1 cellular context compared by ENCODE assay signal in the genomic region with DNA sequence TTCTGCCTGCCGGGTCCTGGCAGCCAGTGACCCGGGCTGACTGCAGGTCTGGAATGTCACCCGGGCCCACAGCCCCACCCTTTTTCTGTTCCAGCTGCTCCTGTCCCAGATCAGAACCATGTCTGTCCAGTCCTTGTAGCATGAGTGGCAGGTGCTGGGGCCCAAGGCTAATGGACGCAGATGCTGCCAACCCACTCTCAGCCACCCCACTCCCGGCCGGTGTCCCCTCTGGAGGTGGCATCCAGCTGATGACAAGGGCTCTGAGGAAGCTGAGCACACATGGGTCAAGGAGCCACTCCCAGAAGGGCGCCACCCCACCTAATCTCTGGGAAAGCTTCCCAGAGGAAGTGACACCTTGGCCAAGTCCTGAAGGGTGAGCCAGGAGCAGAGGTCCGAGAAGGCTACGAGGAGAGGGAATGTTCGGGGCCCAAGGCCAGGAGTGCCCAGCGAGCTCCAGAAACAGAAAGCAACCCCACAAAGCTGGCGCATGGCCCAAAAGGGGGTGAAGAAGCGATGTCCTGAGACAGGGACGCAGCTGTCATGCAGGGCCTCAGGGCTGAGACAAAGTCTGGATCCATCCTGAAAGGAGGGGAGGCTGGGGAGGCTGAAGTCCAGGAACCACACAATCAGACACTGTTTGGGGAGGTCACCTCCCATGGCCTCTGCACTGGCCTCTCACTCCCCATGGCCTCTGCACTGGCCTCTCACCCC.
TF ChIP-seq lines count a peak whose summit lies in the region.

No MANE protein-coding gene starts in this region.

TF ChIP-seq in HepG2, 621 proteins besides CTCF, POLR2A, EP300 and RAD21 (continued from another document and continues in another):
- TF ChIP-seq, protein P1, sequence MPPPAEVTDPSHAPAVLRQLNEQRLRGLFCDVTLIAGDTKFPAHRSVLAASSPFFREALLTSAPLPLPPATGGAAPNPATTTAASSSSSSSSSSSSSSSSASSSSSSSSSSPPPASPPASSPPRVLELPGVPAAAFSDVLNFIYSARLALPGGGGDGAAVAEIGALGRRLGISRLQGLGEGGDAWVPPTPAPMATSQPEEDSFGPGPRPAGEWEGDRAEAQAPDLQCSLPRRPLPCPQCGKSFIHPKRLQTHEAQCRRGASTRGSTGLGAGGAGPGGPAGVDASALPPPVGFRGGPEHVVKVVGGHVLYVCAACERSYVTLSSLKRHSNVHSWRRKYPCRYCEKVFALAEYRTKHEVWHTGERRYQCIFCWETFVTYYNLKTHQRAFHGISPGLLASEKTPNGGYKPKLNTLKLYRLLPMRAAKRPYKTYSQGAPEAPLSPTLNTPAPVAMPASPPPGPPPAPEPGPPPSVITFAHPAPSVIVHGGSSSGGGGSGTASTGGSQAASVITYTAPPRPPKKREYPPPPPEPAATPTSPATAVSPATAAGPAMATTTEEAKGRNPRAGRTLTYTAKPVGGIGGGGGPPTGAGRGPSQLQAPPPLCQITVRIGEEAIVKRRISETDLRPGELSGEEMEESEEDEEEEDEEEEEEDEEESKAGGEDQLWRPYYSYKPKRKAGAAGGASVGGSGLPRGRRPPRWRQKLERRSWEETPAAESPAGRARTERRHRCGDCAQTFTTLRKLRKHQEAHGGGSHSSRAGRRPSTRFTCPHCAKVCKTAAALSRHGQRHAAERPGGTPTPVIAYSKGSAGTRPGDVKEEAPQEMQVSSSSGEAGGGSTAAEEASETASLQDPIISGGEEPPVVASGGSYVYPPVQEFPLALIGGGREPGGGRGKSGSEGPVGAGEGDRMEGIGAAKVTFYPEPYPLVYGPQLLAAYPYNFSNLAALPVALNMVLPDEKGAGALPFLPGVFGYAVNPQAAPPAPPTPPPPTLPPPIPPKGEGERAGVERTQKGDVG (CRISPR knock-in tag; IDR thresholded peaks at IDR 0.05; ENCODE audit: borderline replicate concordance), result no peak
- TF ChIP-seq ZBTB21 (CRISPR knock-in tag; IDR thresholded peaks at IDR 0.05) (no peak), ZNF207 (IDR thresholded peaks at IDR 0.05; ENCODE audit: borderline replicate concordance) (no peak), KDM2A (CRISPR knock-in tag; IDR thresholded peaks at IDR 0.05; ENCODE audit: borderline replicate concordance, low read depth) (no peak), SAFB2 (CRISPR knock-in tag; IDR thresholded peaks at IDR 0.05; ENCODE audit: borderline replicate concordance, low read depth) (no peak), CC2D1A (CRISPR knock-in tag; IDR thresholded peaks at IDR 0.05) (no peak), ZFP41 (CRISPR knock-in tag; IDR thresholded peaks at IDR 0.05; ENCODE audit: borderline replicate concordance) (no peak), FOXO1 (CRISPR knock-in tag; IDR thresholded peaks at IDR 0.05) (0 out of 2 replicates have a peak, but pooled peaks have one; percentile 12), ZNF225 (CRISPR knock-in tag; IDR thresholded peaks at IDR 0.05) (no peak), SCMH1 (CRISPR knock-in tag; IDR thresholded peaks at IDR 0.05; ENCODE audit: borderline replicate concordance) (no peak), PHF20 (CRISPR knock-in tag; IDR thresholded peaks at IDR 0.05) (no peak), ZNF83 (CRISPR knock-in tag; IDR thresholded peaks at IDR 0.05; ENCODE audit: borderline replicate concordance) (no peak), ISX (CRISPR knock-in tag; conservative IDR thresholded peaks at IDR 0.05) (no peak), RXRA (CRISPR knock-in tag; IDR thresholded peaks at IDR 0.05) (no peak; the same call in 1 of the 2 replicates), CHD4 (IDR thresholded peaks at IDR 0.05; ENCODE audit: borderline replicate concordance, low read length) (no peak), ZNF44 (CRISPR knock-in tag; IDR thresholded peaks at IDR 0.05) (no peak), ZNF792 (CRISPR knock-in tag; IDR thresholded peaks at IDR 0.05) (no peak), ZNF619 (CRISPR knock-in tag; IDR thresholded peaks at IDR 0.05) (no peak), ZNF766 (CRISPR knock-in tag; IDR thresholded peaks at IDR 0.05; ENCODE audit: borderline replicate concordance) (no peak), HNF4A (CRISPR knock-in tag; IDR thresholded peaks at IDR 0.05) (peak; percentile 74), ZBTB3 (CRISPR knock-in tag; IDR thresholded peaks at IDR 0.05; ENCODE audit: borderline replicate concordance, low read depth) (no peak), TGIF2 (CRISPR knock-in tag; IDR thresholded peaks at IDR 0.05) (no peak), SMYD3 (CRISPR knock-in tag; IDR thresholded peaks at IDR 0.05) (no peak), PAF1 (CRISPR knock-in tag; IDR thresholded peaks at IDR 0.05) (no peak), NR2F1 (CRISPR knock-in tag; IDR thresholded peaks at IDR 0.05) (no peak), FOXM1 (CRISPR knock-in tag; IDR thresholded peaks at IDR 0.05) (no peak), GTF3A (CRISPR knock-in tag; conservative IDR thresholded peaks at IDR 0.05) (no peak), RELA (CRISPR knock-in tag; IDR thresholded peaks at IDR 0.05) (no peak), MTA3 (CRISPR knock-in tag; IDR thresholded peaks at IDR 0.05) (no peak), ZNF232 (CRISPR knock-in tag; IDR thresholded peaks at IDR 0.05; ENCODE audit: borderline replicate concordance) (no peak), ZEB1 (IDR thresholded peaks at IDR 0.05; ENCODE audit: insufficient replicate concordance, low read depth) (no peak), RFX1 (IDR thresholded peaks at IDR 0.05) (no peak), ERF (CRISPR knock-in tag; IDR thresholded peaks at IDR 0.05) (no peak), TBP (CRISPR knock-in tag; IDR thresholded peaks at IDR 0.05) (no peak), SMC3 (IDR thresholded peaks at IDR 0.05; ENCODE audit: low read length) (no peak), ELF1 (CRISPR knock-in tag; IDR thresholded peaks at IDR 0.05) (no peak), SYNCRIP (IDR thresholded peaks at IDR 0.05; ENCODE audit: insufficient read depth, low read depth, low read length) (no peak), FIP1L1 (IDR thresholded peaks at IDR 0.05; ENCODE audit: borderline replicate concordance, insufficient read depth, low read depth, low read length) (no peak), GLI4 (CRISPR knock-in tag; IDR thresholded peaks at IDR 0.05; ENCODE audit: borderline replicate concordance) (no peak), ETV6 (CRISPR knock-in tag; conservative IDR thresholded peaks at IDR 0.05) (no peak), CBX5 (CRISPR knock-in tag; IDR thresholded peaks at IDR 0.05; ENCODE audit: borderline replicate concordance) (no peak), SAP130 (CRISPR knock-in tag; IDR thresholded peaks at IDR 0.05; ENCODE audit: low read depth) (peak; percentile 47), IRX3 (CRISPR knock-in tag; IDR thresholded peaks at IDR 0.05; ENCODE audit: borderline replicate concordance, low read depth) (no peak), DNMT3B (CRISPR knock-in tag; conservative IDR thresholded peaks at IDR 0.05) (no peak), SALL1 (CRISPR knock-in tag; IDR thresholded peaks at IDR 0.05) (no peak; the same call in 1 of the 2 replicates), MAFF (IDR thresholded peaks at IDR 0.05; ENCODE audit: low read depth, low read length) (no peak), SOX13 (IDR thresholded peaks at IDR 0.05) (no peak), SOX13 (CRISPR knock-in tag; conservative IDR thresholded peaks at IDR 0.05 in 1 of 2, IDR thresholded peaks at IDR 0.05 in 1 of 2) (peak in 1 of 2 experiments; percentile 14; a peak in 1 of 4 replicates), ESRRA (CRISPR knock-in tag; IDR thresholded peaks at IDR 0.05; ENCODE audit: low read depth) (no peak), ZNF430 (CRISPR knock-in tag; IDR thresholded peaks at IDR 0.05) (no peak), KMT2A (CRISPR knock-in tag; IDR thresholded peaks at IDR 0.05) (0 out of 2 replicates have a peak, but pooled peaks have one; percentile 26), ZNF598 (CRISPR knock-in tag; IDR thresholded peaks at IDR 0.05; ENCODE audit: borderline replicate concordance) (no peak), ZIK1 (CRISPR knock-in tag; IDR thresholded peaks at IDR 0.05; ENCODE audit: borderline replicate concordance, low read depth) (no peak)
- TF ChIP-seq, protein P2, sequence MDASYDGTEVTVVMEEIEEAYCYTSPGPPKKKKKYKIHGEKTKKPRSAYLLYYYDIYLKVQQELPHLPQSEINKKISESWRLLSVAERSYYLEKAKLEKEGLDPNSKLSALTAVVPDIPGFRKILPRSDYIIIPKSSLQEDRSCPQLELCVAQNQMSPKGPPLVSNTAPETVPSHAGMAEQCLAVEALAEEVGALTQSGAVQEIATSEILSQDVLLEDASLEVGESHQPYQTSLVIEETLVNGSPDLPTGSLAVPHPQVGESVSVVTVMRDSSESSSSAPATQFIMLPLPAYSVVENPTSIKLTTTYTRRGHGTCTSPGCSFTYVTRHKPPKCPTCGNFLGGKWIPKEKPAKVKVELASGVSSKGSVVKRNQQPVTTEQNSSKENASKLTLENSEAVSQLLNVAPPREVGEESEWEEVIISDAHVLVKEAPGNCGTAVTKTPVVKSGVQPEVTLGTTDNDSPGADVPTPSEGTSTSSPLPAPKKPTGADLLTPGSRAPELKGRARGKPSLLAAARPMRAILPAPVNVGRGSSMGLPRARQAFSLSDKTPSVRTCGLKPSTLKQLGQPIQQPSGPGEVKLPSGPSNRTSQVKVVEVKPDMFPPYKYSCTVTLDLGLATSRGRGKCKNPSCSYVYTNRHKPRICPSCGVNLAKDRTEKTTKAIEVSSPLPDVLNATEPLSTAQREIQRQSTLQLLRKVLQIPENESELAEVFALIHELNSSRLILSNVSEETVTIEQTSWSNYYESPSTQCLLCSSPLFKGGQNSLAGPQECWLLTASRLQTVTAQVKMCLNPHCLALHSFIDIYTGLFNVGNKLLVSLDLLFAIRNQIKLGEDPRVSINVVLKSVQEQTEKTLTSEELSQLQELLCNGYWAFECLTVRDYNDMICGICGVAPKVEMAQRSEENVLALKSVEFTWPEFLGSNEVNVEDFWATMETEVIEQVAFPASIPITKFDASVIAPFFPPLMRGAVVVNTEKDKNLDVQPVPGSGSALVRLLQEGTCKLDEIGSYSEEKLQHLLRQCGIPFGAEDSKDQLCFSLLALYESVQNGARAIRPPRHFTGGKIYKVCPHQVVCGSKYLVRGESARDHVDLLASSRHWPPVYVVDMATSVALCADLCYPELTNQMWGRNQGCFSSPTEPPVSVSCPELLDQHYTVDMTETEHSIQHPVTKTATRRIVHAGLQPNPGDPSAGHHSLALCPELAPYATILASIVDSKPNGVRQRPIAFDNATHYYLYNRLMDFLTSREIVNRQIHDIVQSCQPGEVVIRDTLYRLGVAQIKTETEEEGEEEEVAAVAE (CRISPR knock-in tag; IDR thresholded peaks at IDR 0.05; ENCODE audit: borderline replicate concordance), result no peak
- TF ChIP-seq, protein P3, sequence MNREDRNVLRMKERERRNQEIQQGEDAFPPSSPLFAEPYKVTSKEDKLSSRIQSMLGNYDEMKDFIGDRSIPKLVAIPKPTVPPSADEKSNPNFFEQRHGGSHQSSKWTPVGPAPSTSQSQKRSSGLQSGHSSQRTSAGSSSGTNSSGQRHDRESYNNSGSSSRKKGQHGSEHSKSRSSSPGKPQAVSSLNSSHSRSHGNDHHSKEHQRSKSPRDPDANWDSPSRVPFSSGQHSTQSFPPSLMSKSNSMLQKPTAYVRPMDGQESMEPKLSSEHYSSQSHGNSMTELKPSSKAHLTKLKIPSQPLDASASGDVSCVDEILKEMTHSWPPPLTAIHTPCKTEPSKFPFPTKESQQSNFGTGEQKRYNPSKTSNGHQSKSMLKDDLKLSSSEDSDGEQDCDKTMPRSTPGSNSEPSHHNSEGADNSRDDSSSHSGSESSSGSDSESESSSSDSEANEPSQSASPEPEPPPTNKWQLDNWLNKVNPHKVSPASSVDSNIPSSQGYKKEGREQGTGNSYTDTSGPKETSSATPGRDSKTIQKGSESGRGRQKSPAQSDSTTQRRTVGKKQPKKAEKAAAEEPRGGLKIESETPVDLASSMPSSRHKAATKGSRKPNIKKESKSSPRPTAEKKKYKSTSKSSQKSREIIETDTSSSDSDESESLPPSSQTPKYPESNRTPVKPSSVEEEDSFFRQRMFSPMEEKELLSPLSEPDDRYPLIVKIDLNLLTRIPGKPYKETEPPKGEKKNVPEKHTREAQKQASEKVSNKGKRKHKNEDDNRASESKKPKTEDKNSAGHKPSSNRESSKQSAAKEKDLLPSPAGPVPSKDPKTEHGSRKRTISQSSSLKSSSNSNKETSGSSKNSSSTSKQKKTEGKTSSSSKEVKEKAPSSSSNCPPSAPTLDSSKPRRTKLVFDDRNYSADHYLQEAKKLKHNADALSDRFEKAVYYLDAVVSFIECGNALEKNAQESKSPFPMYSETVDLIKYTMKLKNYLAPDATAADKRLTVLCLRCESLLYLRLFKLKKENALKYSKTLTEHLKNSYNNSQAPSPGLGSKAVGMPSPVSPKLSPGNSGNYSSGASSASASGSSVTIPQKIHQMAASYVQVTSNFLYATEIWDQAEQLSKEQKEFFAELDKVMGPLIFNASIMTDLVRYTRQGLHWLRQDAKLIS (CRISPR knock-in tag; IDR thresholded peaks at IDR 0.05), result no peak
- TF ChIP-seq, protein P4, sequence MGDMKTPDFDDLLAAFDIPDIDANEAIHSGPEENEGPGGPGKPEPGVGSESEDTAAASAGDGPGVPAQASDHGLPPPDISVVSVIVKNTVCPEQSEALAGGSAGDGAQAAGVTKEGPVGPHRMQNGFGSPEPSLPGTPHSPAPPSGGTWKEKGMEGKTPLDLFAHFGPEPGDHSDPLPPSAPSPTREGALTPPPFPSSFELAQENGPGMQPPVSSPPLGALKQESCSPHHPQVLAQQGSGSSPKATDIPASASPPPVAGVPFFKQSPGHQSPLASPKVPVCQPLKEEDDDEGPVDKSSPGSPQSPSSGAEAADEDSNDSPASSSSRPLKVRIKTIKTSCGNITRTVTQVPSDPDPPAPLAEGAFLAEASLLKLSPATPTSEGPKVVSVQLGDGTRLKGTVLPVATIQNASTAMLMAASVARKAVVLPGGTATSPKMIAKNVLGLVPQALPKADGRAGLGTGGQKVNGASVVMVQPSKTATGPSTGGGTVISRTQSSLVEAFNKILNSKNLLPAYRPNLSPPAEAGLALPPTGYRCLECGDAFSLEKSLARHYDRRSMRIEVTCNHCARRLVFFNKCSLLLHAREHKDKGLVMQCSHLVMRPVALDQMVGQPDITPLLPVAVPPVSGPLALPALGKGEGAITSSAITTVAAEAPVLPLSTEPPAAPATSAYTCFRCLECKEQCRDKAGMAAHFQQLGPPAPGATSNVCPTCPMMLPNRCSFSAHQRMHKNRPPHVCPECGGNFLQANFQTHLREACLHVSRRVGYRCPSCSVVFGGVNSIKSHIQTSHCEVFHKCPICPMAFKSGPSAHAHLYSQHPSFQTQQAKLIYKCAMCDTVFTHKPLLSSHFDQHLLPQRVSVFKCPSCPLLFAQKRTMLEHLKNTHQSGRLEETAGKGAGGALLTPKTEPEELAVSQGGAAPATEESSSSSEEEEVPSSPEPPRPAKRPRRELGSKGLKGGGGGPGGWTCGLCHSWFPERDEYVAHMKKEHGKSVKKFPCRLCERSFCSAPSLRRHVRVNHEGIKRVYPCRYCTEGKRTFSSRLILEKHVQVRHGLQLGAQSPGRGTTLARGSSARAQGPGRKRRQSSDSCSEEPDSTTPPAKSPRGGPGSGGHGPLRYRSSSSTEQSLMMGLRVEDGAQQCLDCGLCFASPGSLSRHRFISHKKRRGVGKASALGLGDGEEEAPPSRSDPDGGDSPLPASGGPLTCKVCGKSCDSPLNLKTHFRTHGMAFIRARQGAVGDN (CRISPR knock-in tag; IDR thresholded peaks at IDR 0.05), result peak; percentile 71
